ENCODE assay signal across 1 cellular context in the genomic region with DNA sequence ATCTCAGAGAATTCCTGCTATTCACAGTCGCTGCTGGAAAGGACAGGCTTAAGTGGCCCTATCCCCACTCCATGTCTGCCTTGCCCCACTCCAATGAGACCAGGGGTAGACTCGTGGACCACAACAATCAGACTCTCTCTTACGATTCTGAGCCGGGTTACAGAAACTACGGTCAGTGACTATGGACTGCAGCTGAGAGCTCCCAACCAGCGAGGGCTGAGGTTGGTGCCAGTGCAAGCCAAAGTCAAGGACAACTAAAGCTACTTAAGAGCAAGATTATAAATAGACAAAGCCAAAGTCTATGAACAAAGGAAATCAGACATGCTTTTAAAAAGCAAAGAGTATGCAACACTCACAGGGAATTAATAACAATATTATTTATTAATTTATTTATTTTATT.
TF ChIP-seq lines count a peak whose summit lies in the region.

No MANE protein-coding gene starts in this region.

TF ChIP-seq in SK-N-SH, 30 proteins besides CTCF, POLR2A, EP300 and RAD21:
- TF ChIP-seq JUND (IDR thresholded peaks at IDR 0.05): no peak
